Comparison of ENCODE assay signal across 19 cellular contexts in the genomic region with DNA sequence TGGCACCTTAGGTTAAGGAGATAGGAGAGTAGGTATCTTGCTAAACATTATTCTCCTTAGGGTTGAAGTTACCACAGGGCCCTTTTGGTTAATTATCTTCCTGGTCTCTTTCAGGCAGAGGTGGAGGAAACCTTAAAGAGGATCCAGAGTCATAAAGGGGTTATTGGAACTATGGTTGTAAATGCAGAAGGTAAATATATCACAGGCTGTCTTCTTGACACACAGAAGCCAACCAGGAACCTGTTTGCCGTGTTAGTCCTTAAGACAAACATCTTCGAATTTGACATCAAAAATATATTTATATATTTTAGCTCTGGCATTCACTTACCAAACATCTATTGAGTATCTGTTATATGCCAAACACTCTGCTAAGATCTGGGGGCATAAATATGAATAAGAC. TPM values are rescaled to one million over a fixed set of nuclear protein-coding genes. Genes with fewer than 3 reads are reported as not detected.
DNase-seq lines count a peak whose midpoint lies in the region; ATAC-seq and TF ChIP-seq lines count a peak whose summit lies in the region.
"Had no signal": no experiment of that assay in that cellular context is flagged by ENCODE, and none has a peak within 500 bp of the region (broad histone marks: within the 10 kb centered on the region; RNA-seq: fewer than 3 reads in every experiment).

No MANE protein-coding gene starts in this region.

- peaks cover 33% of the 10 kb centered on the region for H3K27me3 Mint-ChIP-seq in nephron (ENCODE audit: low read depth)
- H3K27me3 Mint-ChIP-seq in natural killer cell (ENCODE audit: low read depth in 2 of 2), result peaks cover 6 to 18% of the 10 kb centered on the region in 2 donors
- H3K27me3 Mint-ChIP-seq: CD4-positive, alpha-beta T cell had no signal

- H3K27ac Mint-ChIP-seq in nephron (no peak overlapping the region), natural killer cell (peak overlapping the region in 1 of 2 donors; percentile 98)
- H3K27ac Mint-ChIP-seq: CD14-positive monocyte; CD8-positive, alpha-beta T cell had no signal

- TF ChIP-seq CTCF in LNCaP clone FGC (IDR thresholded peaks at IDR 0.05; ENCODE audit: control insufficient read depth, extremely low read depth, insufficient read depth) (no peak), nephron (IDR thresholded peaks at IDR 0.05; ENCODE audit: unreplicated experiment in 3 of 3) (no peak), natural killer cell (IDR thresholded peaks at IDR 0.05) (no peak)

- intact Hi-C loops in left colon (cut with DNase I, micrococcal nuclease), result no loop called here
- intact Hi-C loops in natural killer cell (cut with micrococcal nuclease), result no loop called here

- DNase-seq in LNCaP clone FGC (ENCODE audit: low read depth) (peak; percentile 67), left colon (no peak), natural killer cell (no peak)
- DNase-seq: 8988T; ACHN; BE2C; C1 segment of cervical spinal cord; Caco-2; Calu3; CD4-positive, alpha-beta T cell; CD8-positive, alpha-beta T cell; DMS79 treated with DMSO at 0.1 percent for 48 hours; GF-D8 had no signal

- H3K4me3 ChIP-seq in LNCaP clone FGC (ENCODE audit: low read depth, low read length), result no peak overlapping the region
- H3K4me3 ChIP-seq: BLaER1 had no signal

- H3K36me3 Mint-ChIP-seq in nephron (ENCODE audit: low read depth) (no peaks in the 10 kb centered on the region), natural killer cell (no peaks in the 10 kb centered on the region)
- H3K36me3 Mint-ChIP-seq: CD14-positive monocyte had no signal

- H3K4me1 Mint-ChIP-seq in nephron (peaks cover 11% of the 10 kb centered on the region), natural killer cell (peaks cover 17 to 19% of the 10 kb centered on the region in 2 donors)

- H3K9me3 Mint-ChIP-seq in nephron (no peaks in the 10 kb centered on the region), natural killer cell (peaks cover 0 to 2% of the 10 kb centered on the region in 2 donors)
- H3K9me3 Mint-ChIP-seq: CD4-positive, alpha-beta T cell; CD8-positive, alpha-beta T cell had no signal

- H3K4me3 Mint-ChIP-seq in nephron (peak overlapping the region in 2 of 3 experiments; percentile 17 to 52), natural killer cell (no peak overlapping the region)
- H3K4me3 Mint-ChIP-seq: CD14-positive monocyte; CD8-positive, alpha-beta T cell had no signal

- ATAC-seq in left colon, result peak; percentile 71
- ATAC-seq in natural killer cell, result no peak
- ATAC-seq in HG03025 (IDR thresholded peaks at IDR 0.05; ENCODE audit: low FRiP score, unreplicated experiment), result no peak
- ATAC-seq in GM21447 (IDR thresholded peaks at IDR 0.05; ENCODE audit: unreplicated experiment), result no peak
- ATAC-seq: CD8-positive, alpha-beta T cell had no signal

RNA-seq across cellular contexts. Expression of gene DYNLRB2, which starts 2.4 kb away (rescaled TPM):
- total RNA-seq in left colon (1 to 10 TPM in 1 of 2 donors, not detected in 1; 1.1 TPM), natural killer cell (not detected)
- total RNA-seq: A673; Caco-2; Calu3; CD8-positive, alpha-beta T cell had no signal
